ENCODE assay signal across 8 cellular contexts in genomic region chr1:47923513-47923912, GRCh38.
"Had no signal": no experiment of that assay in that cellular context is flagged by ENCODE, and none has a peak within 500 bp of the region (broad histone marks: within the 10 kb centered on the region; RNA-seq: fewer than 3 reads in every experiment).

No MANE protein-coding gene starts in this region.

- FAIRE-seq: G401.6, GM12878, GM12891, GM12892, GM18507, GM19239 had no signal

- H3K4me3 ChIP-seq: GM12878 had no signal

- ATAC-seq: GM12878 had no signal

- DNase-seq: GDM1, GF-D8 had no signal
